Comparison of ENCODE assay signal across 1 cellular context in the genomic region with DNA sequence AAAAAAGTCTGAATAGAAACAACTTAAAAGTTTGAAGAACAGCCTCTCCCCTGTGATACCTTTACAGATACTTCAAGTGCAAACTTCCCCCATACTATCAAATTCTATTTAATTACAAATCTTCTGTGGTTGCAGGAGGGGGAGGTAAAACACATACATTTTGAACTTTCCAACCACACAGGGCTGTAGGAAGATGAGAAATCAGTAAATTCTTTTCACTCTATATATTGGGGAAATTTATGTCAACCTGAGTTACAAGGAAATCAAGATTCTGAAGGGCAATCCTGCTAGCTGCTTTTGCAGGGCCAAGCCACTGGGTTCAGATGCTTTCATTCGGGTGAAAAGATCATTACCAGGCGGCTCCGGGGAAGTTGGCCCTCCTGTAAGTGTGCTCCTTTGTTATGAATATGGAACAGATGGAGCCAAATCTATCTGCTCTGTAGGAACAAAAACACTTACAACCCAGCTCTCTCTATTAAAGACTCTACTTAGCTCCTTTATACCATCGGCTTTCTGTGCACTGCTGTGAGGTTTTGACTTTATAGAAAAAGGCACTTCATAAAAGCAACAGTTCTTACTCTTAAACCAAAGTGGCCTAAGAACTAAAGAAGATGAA.
TF ChIP-seq lines count a peak whose summit lies in the region.

No MANE protein-coding gene starts in this region.

TF ChIP-seq in SK-N-SH, 30 proteins besides CTCF, POLR2A, EP300 and RAD21 (continued from another document):
- TF ChIP-seq REST (IDR thresholded peaks at IDR 0.05; ENCODE audit: low read depth, low read length), result no peak
- TF ChIP-seq, protein P1, sequence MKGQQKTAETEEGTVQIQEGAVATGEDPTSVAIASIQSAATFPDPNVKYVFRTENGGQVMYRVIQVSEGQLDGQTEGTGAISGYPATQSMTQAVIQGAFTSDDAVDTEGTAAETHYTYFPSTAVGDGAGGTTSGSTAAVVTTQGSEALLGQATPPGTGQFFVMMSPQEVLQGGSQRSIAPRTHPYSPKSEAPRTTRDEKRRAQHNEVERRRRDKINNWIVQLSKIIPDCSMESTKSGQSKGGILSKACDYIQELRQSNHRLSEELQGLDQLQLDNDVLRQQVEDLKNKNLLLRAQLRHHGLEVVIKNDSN (IDR thresholded peaks at IDR 0.05; ENCODE audit: borderline replicate concordance, low read depth), result no peak
- TF ChIP-seq CHD2 (IDR thresholded peaks at IDR 0.05; ENCODE audit: low read length, partially characterized antibody), result no peak
- no peak for TF ChIP-seq IRF3 (IDR thresholded peaks at IDR 0.05; ENCODE audit: low read depth, low read length)
- no peak for TF ChIP-seq FOXM1 (IDR thresholded peaks at IDR 0.05; ENCODE audit: low read depth)
- no peak for TF ChIP-seq NRF1 (IDR thresholded peaks at IDR 0.05; ENCODE audit: low read depth, low read length)
- no peak for TF ChIP-seq ELF1 (IDR thresholded peaks at IDR 0.05)
- TF ChIP-seq, protein P2, sequence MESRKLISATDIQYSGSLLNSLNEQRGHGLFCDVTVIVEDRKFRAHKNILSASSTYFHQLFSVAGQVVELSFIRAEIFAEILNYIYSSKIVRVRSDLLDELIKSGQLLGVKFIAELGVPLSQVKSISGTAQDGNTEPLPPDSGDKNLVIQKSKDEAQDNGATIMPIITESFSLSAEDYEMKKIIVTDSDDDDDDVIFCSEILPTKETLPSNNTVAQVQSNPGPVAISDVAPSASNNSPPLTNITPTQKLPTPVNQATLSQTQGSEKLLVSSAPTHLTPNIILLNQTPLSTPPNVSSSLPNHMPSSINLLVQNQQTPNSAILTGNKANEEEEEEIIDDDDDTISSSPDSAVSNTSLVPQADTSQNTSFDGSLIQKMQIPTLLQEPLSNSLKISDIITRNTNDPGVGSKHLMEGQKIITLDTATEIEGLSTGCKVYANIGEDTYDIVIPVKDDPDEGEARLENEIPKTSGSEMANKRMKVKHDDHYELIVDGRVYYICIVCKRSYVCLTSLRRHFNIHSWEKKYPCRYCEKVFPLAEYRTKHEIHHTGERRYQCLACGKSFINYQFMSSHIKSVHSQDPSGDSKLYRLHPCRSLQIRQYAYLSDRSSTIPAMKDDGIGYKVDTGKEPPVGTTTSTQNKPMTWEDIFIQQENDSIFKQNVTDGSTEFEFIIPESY (IDR thresholded peaks at IDR 0.05; ENCODE audit: borderline replicate concordance, low read depth), result no peak
- TF ChIP-seq, protein P3, sequence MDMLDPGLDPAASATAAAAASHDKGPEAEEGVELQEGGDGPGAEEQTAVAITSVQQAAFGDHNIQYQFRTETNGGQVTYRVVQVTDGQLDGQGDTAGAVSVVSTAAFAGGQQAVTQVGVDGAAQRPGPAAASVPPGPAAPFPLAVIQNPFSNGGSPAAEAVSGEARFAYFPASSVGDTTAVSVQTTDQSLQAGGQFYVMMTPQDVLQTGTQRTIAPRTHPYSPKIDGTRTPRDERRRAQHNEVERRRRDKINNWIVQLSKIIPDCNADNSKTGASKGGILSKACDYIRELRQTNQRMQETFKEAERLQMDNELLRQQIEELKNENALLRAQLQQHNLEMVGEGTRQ (IDR thresholded peaks at IDR 0.05; ENCODE audit: borderline replicate concordance, low read depth, low read length), result no peak
- no peak for TF ChIP-seq GATA2 (CRISPR knock-in tag; IDR thresholded peaks at IDR 0.05)
